In genomic region chr1:166116026-166116425, GRCh38 we compare ENCODE assay signal across 7 cellular contexts. TPM values are rescaled to one million over a fixed set of nuclear protein-coding genes. Genes with fewer than 3 reads are reported as not detected.
"Had no signal": no experiment of that assay in that cellular context is flagged by ENCODE, and none has a peak within 500 bp of the region (broad histone marks: within the 10 kb centered on the region; RNA-seq: fewer than 3 reads in every experiment).

No MANE protein-coding gene starts in this region.

- ATAC-seq: HepG2, K562 had no signal

- DNase-seq: IMR-90, KBM-7 had no signal

- H3K4me3 Mint-ChIP-seq: IgD-negative memory B cell had no signal

- H3K4me3 ChIP-seq: K562 had no signal

- H3K27ac Mint-ChIP-seq: IgD-negative memory B cell had no signal

- H3K27ac ChIP-seq: HL-60 had no signal

- H3K36me3 Mint-ChIP-seq: IgD-negative memory B cell had no signal

RNA-seq across cellular contexts. Expression of gene FAM78B, which starts 50.8 kb away (rescaled TPM):
- total RNA-seq: HT-29 had no signal
